In genomic region chr1:171869097-171869496, GRCh38 we compare ENCODE assay signal across 16 cellular contexts. TPM values are rescaled to one million over a fixed set of nuclear protein-coding genes. Genes with fewer than 3 reads are reported as not detected.
DNase-seq lines count a peak whose midpoint lies in the region; ATAC-seq and TF ChIP-seq lines count a peak whose summit lies in the region.
"Had no signal": no experiment of that assay in that cellular context is flagged by ENCODE, and none has a peak within 500 bp of the region (broad histone marks: within the 10 kb centered on the region; RNA-seq: fewer than 3 reads in every experiment).

No MANE protein-coding gene starts in this region.

- TF ChIP-seq EP300 in SK-N-SH (IDR thresholded peaks at IDR 0.05; ENCODE audit: borderline replicate concordance in 1 of 2, low read depth in 1 of 2, low read length in 1 of 2): no peak

- no peaks in the 10 kb centered on the region for H4K20me1 ChIP-seq in SK-N-SH (ENCODE audit: insufficient read depth)

- POLR2A ChIA-PET in SK-N-SH (lab: Yijun Ruan, JAX): no interaction called here

- no peak overlapping the region for H3K4me3 ChIP-seq in SK-N-SH (ENCODE audit: low read depth in 2 of 2, low read length in 1 of 2)
- no peak overlapping the region for H3K4me3 ChIP-seq in fibroblast of pulmonary artery (replicated peaks; ENCODE audit: low read depth, low read length)
- H3K4me3 ChIP-seq: right atrium auricular region had no signal

- H3K9me2 ChIP-seq in SK-N-SH: no peaks in the 10 kb centered on the region

- no peaks in the 10 kb centered on the region for H3K9me3 ChIP-seq in SK-N-SH
- H3K9me3 ChIP-seq: right atrium auricular region had no signal

- CTCF ChIA-PET in SK-N-SH (lab: Yijun Ruan, JAX): interaction anchor here (1.0 to 1.8 kb wide), 2 partner anchors 21 to 34 kb away, joined by 3 to 5 read pairs; no protein-coding TSS in a partner anchor

- H3K79me2 ChIP-seq in SK-N-SH (ENCODE audit: insufficient read depth): no peaks in the 10 kb centered on the region

- TF ChIP-seq CTCF in SK-N-SH (IDR thresholded peaks at IDR 0.05): no peak
- no peak for TF ChIP-seq CTCF in fibroblast of pulmonary artery (IDR thresholded peaks at IDR 0.05; ENCODE audit: low read length, missing control alignments)

- H2AFZ ChIP-seq in SK-N-SH (ENCODE audit: low read depth): no peak overlapping the region

- peaks cover 0 to 2% of the 10 kb centered on the region in 2 experiments; a peak in 1 of 4 replicates for H3K4me1 ChIP-seq in SK-N-SH (ENCODE audit: control insufficient read depth in 1 of 2, insufficient read depth in 2 of 2, low read depth in 1 of 2, low read length in 1 of 2)
- H3K4me1 ChIP-seq: right atrium auricular region had no signal

- ATAC-seq in SK-N-SH treated with all-trans-retinoic acid at 6 μM for 48 hours: no peak
- ATAC-seq in GM21619 (IDR thresholded peaks at IDR 0.05; ENCODE audit: unreplicated experiment): no peak
- ATAC-seq: activated naive CD8-positive, alpha-beta T cell treated with anti-CD3 and anti-CD28 coated beads, Interleukin-2, amount 50 U/mL, for 24 hours had no signal

- TF ChIP-seq RAD21 in SK-N-SH (IDR thresholded peaks at IDR 0.05; ENCODE audit: low read length): no peak

- H3K9ac ChIP-seq in SK-N-SH: no peak overlapping the region

- H3K27me3 ChIP-seq in SK-N-SH (ENCODE audit: insufficient read depth): no peaks in the 10 kb centered on the region
- H3K27me3 ChIP-seq: right atrium auricular region had no signal

- no peak for DNase-seq in SK-N-SH
- DNase-seq in RPMI8226: peak; percentile 66
- DNase-seq in fibroblast of pulmonary artery (ENCODE audit: low read depth): peak; percentile 6
- DNase-seq in putamen (ENCODE audit: low spot score): no peak
- no peak for DNase-seq in T-helper 1 cell
- DNase-seq: activated CD4-positive, alpha-beta T cell treated with anti-CD3 and anti-CD28 coated beads for 1 hour; activated naive CD8-positive, alpha-beta T cell treated with anti-CD3 and anti-CD28 coated beads, Interleukin-2, amount 50 U/mL, for 24 hours; CD4-positive, alpha-beta T cell; DMS79; KBM-7; NCI-H1048; NK-92 treated with Interleukin-12 subunit alpha and Interleukin-12 subunit beta, amount 100 ng/mL, for 24 hours; occipital lobe had no signal

- no peaks in the 10 kb centered on the region for H3K36me3 ChIP-seq in SK-N-SH (replicated peaks in 1 of 2; ENCODE audit: control insufficient read depth in 1 of 2, insufficient read depth in 2 of 2, low read length in 1 of 2)
- H3K36me3 ChIP-seq: right atrium auricular region had no signal

- no peaks in the 10 kb centered on the region for H3F3A ChIP-seq in SK-N-SH (replicated peaks; ENCODE audit: insufficient read depth)

- no peak overlapping the region for H3K27ac ChIP-seq in SK-N-SH (ENCODE audit: low read depth in 2 of 2, low read length in 1 of 2)
- H3K27ac ChIP-seq: right atrium auricular region had no signal

- no peak overlapping the region for H3K4me2 ChIP-seq in SK-N-SH

TF ChIP-seq in SK-N-SH treated with all-trans-retinoic acid at 6 μM for 48 hours, 23 proteins besides CTCF, POLR2A, EP300 and RAD21:
- TF ChIP-seq, protein P1, sequence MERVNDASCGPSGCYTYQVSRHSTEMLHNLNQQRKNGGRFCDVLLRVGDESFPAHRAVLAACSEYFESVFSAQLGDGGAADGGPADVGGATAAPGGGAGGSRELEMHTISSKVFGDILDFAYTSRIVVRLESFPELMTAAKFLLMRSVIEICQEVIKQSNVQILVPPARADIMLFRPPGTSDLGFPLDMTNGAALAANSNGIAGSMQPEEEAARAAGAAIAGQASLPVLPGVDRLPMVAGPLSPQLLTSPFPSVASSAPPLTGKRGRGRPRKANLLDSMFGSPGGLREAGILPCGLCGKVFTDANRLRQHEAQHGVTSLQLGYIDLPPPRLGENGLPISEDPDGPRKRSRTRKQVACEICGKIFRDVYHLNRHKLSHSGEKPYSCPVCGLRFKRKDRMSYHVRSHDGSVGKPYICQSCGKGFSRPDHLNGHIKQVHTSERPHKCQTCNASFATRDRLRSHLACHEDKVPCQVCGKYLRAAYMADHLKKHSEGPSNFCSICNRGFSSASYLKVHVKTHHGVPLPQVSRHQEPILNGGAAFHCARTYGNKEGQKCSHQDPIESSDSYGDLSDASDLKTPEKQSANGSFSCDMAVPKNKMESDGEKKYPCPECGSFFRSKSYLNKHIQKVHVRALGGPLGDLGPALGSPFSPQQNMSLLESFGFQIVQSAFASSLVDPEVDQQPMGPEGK (CRISPR knock-in tag; IDR thresholded peaks at IDR 0.05; ENCODE audit: borderline replicate concordance): peak; percentile 33; the same call in 1 of the 2 replicates
- TF ChIP-seq ZNF8 (CRISPR knock-in tag; IDR thresholded peaks at IDR 0.05): no peak

TF ChIP-seq in SK-N-SH, 30 proteins besides CTCF, POLR2A, EP300 and RAD21:
- TF ChIP-seq SIN3A (IDR thresholded peaks at IDR 0.05; ENCODE audit: borderline replicate concordance, low read depth, low read length): no peak
- TF ChIP-seq EZH2phosphoT487 (IDR thresholded peaks at IDR 0.05; ENCODE audit: borderline replicate concordance, low read depth): no peak
- no peak for TF ChIP-seq FOSL2 (IDR thresholded peaks at IDR 0.05; ENCODE audit: borderline replicate concordance, low read depth)
- no peak for TF ChIP-seq TEAD4 (IDR thresholded peaks at IDR 0.05; ENCODE audit: borderline replicate concordance, insufficient read depth)
- no peak for TF ChIP-seq NRF1 (IDR thresholded peaks at IDR 0.05; ENCODE audit: low read depth, low read length)
- TF ChIP-seq MXI1 (IDR thresholded peaks at IDR 0.05; ENCODE audit: low read depth, low read length): no peak
- no peak for TF ChIP-seq GATA2 (CRISPR knock-in tag; IDR thresholded peaks at IDR 0.05)
- TF ChIP-seq FOXJ3 (CRISPR knock-in tag; IDR thresholded peaks at IDR 0.05): no peak
- TF ChIP-seq, protein P2, sequence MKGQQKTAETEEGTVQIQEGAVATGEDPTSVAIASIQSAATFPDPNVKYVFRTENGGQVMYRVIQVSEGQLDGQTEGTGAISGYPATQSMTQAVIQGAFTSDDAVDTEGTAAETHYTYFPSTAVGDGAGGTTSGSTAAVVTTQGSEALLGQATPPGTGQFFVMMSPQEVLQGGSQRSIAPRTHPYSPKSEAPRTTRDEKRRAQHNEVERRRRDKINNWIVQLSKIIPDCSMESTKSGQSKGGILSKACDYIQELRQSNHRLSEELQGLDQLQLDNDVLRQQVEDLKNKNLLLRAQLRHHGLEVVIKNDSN (IDR thresholded peaks at IDR 0.05; ENCODE audit: borderline replicate concordance, low read depth): no peak
- TF ChIP-seq, protein P3, sequence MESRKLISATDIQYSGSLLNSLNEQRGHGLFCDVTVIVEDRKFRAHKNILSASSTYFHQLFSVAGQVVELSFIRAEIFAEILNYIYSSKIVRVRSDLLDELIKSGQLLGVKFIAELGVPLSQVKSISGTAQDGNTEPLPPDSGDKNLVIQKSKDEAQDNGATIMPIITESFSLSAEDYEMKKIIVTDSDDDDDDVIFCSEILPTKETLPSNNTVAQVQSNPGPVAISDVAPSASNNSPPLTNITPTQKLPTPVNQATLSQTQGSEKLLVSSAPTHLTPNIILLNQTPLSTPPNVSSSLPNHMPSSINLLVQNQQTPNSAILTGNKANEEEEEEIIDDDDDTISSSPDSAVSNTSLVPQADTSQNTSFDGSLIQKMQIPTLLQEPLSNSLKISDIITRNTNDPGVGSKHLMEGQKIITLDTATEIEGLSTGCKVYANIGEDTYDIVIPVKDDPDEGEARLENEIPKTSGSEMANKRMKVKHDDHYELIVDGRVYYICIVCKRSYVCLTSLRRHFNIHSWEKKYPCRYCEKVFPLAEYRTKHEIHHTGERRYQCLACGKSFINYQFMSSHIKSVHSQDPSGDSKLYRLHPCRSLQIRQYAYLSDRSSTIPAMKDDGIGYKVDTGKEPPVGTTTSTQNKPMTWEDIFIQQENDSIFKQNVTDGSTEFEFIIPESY (IDR thresholded peaks at IDR 0.05; ENCODE audit: borderline replicate concordance, low read depth): no peak
- no peak for TF ChIP-seq GABPA (IDR thresholded peaks at IDR 0.05; ENCODE audit: low read depth)
- TF ChIP-seq CHD2 (IDR thresholded peaks at IDR 0.05; ENCODE audit: low read length, partially characterized antibody): no peak

RNA-seq across cellular contexts. Expression of gene DNM3, which starts 27.8 kb away (rescaled TPM):
- 0.43 and 0.89 TPM in 2 replicates for polyA plus RNA-seq in SK-N-SH (2012; rRNA removed)
- 0.54 and 0.64 TPM in 2 replicates for polyA plus RNA-seq in SK-N-SH (2012; cell fraction: cytosol; rRNA removed)
- 0.50 and 0.80 TPM in 2 replicates for polyA plus RNA-seq in SK-N-SH (2012; cell fraction: nucleus; rRNA removed)

Comparison
In these comparisons a context has a peak if more than half of its experiments do, and no peak if none do; other contexts are left out.
1. DNase-seq: peak in RPMI8226 (single experiment) and fibroblast of pulmonary artery (single experiment); none in SK-N-SH (single experiment), putamen (single experiment) and T-helper 1 cell (0 of 5).